1 cellular context compared by ENCODE assay signal in the genomic region with DNA sequence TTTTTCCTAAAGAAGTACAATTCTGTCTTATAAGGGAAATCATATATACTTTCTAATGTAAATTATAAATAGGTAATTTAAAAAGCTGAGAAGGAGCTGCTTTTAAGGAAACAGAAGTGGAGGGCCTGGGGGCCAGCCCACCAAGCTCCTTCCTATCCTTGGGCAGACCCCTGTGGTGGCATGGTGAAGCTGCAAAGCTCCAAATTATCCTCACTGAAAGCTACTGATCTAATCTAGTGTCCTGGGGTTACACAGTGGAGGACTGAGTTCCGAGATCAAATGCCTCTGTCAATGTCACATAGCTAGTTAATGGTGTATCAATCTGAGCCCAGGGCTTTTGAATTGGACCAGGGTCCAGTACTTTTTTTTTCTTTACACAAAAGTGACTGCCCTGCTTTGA.
TF ChIP-seq lines count a peak whose summit lies in the region.

No MANE protein-coding gene starts in this region.

TF ChIP-seq in SK-N-SH, 30 proteins besides CTCF, POLR2A, EP300 and RAD21 (continued from another document):
- TF ChIP-seq, protein P1, sequence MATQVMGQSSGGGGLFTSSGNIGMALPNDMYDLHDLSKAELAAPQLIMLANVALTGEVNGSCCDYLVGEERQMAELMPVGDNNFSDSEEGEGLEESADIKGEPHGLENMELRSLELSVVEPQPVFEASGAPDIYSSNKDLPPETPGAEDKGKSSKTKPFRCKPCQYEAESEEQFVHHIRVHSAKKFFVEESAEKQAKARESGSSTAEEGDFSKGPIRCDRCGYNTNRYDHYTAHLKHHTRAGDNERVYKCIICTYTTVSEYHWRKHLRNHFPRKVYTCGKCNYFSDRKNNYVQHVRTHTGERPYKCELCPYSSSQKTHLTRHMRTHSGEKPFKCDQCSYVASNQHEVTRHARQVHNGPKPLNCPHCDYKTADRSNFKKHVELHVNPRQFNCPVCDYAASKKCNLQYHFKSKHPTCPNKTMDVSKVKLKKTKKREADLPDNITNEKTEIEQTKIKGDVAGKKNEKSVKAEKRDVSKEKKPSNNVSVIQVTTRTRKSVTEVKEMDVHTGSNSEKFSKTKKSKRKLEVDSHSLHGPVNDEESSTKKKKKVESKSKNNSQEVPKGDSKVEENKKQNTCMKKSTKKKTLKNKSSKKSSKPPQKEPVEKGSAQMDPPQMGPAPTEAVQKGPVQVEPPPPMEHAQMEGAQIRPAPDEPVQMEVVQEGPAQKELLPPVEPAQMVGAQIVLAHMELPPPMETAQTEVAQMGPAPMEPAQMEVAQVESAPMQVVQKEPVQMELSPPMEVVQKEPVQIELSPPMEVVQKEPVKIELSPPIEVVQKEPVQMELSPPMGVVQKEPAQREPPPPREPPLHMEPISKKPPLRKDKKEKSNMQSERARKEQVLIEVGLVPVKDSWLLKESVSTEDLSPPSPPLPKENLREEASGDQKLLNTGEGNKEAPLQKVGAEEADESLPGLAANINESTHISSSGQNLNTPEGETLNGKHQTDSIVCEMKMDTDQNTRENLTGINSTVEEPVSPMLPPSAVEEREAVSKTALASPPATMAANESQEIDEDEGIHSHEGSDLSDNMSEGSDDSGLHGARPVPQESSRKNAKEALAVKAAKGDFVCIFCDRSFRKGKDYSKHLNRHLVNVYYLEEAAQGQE (IDR thresholded peaks at IDR 0.05; ENCODE audit: low read depth, low read length), result no peak
- TF ChIP-seq GATA2 (CRISPR knock-in tag; IDR thresholded peaks at IDR 0.05), result 0 out of 2 replicates have a peak, but pooled peaks have one; percentile 7
- TF ChIP-seq JUND (IDR thresholded peaks at IDR 0.05), result no peak
